In genomic region chr16:10256855-10257641, GRCh38 we compare ENCODE assay signal across 1 cellular context.
TF ChIP-seq lines count a peak whose summit lies in the region.

No MANE protein-coding gene starts in this region.

TF ChIP-seq in GM12878, 131 proteins besides CTCF, POLR2A, EP300 and RAD21 (continued from another document):
- TF ChIP-seq IKZF1 (conservative IDR thresholded peaks at IDR 0.05) = 0 out of 2 replicates have a peak, but pooled peaks have one; percentile 34
- TF ChIP-seq, protein P1, sequence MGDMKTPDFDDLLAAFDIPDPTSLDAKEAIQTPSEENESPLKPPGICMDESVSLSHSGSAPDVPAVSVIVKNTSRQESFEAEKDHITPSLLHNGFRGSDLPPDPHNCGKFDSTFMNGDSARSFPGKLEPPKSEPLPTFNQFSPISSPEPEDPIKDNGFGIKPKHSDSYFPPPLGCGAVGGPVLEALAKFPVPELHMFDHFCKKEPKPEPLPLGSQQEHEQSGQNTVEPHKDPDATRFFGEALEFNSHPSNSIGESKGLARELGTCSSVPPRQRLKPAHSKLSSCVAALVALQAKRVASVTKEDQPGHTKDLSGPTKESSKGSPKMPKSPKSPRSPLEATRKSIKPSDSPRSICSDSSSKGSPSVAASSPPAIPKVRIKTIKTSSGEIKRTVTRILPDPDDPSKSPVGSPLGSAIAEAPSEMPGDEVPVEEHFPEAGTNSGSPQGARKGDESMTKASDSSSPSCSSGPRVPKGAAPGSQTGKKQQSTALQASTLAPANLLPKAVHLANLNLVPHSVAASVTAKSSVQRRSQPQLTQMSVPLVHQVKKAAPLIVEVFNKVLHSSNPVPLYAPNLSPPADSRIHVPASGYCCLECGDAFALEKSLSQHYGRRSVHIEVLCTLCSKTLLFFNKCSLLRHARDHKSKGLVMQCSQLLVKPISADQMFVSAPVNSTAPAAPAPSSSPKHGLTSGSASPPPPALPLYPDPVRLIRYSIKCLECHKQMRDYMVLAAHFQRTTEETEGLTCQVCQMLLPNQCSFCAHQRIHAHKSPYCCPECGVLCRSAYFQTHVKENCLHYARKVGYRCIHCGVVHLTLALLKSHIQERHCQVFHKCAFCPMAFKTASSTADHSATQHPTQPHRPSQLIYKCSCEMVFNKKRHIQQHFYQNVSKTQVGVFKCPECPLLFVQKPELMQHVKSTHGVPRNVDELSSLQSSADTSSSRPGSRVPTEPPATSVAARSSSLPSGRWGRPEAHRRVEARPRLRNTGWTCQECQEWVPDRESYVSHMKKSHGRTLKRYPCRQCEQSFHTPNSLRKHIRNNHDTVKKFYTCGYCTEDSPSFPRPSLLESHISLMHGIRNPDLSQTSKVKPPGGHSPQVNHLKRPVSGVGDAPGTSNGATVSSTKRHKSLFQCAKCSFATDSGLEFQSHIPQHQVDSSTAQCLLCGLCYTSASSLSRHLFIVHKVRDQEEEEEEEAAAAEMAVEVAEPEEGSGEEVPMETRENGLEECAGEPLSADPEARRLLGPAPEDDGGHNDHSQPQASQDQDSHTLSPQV (IDR thresholded peaks at IDR 0.05) = peak; percentile 61; the same call in 1 of the 2 replicates
- 0 out of 2 replicates have a peak, but pooled peaks have one; percentile 31 for TF ChIP-seq RUNX3 (IDR thresholded peaks at IDR 0.05; ENCODE audit: low read length)
- no peak for TF ChIP-seq BMI1 (IDR thresholded peaks at IDR 0.05; ENCODE audit: borderline replicate concordance)
